17 cellular contexts compared by ENCODE assay signal in the genomic region with DNA sequence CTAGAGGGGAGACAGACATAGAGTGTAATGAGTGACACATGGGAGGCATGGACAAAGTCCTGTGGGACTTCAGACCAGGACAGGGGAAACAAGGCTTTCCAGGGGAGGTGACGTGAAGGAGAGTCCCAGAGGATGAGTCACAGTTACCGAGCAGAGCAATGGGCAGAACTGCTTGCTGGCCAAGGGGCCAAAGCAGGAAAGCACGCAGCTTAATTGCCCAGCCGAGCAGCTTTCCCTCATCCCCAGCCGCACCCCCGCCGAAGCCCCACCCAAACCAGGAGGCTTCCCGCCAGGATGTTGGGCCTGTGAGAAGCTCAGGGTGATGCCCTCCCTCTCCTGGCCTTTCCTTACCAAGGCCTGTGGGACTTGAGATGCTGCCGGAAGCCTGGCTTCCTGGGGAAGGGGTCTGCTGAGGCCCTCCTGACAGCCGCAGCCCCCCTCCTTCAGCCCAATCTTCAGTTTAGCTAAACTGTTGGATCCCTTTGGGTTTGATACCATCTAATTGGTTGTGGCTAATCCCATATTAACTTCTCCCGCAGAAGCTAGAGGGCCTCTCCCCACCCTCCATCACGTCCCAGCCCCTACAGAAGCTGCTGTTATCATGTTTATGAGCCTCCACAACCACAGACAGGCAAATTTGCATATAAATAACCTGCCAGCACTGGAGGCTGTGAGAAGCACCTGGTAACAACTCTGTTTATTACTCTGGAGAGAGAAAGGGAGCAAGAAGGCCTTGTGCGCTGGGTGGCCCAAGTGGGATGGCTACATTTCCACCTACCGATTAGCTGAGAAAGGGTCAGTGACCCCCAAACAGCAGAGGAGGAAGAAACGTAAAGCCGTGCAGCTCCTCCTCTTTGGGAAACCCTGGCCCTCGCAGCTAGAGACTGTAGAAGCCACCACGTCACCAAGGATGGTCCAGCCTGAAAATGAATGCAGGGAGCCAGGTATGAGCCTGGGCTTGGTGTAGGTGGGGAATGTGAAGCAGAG.
A peak's percentile ranks its signal among the peaks of the same experiment; 100 is the strongest.
DNase-seq lines count a peak whose midpoint lies in the region; TF ChIP-seq lines count a peak whose summit lies in the region.
"Had no signal": no experiment of that assay in that cellular context is flagged by ENCODE, and none has a peak within 500 bp of the region (broad histone marks: within the 10 kb centered on the region; RNA-seq: fewer than 3 reads in every experiment).

No MANE protein-coding gene starts in this region.

- 67% methylated on average over 10 of the region's 18 CpGs for WGBS in mammary epithelial cell (ENCODE audit: low coverage, missing lambda C conversion rate)
- no CpG with 5 or more reads among the region's 18 CpGs for WGBS in mesendoderm (ENCODE audit: extremely low coverage, insufficient coverage, low lambda C conversion rate)

- H4K5ac ChIP-seq in mesendoderm (ENCODE audit: low read length) = no peak overlapping the region

- no peak overlapping the region for H3K9ac ChIP-seq in mammary epithelial cell (ENCODE audit: insufficient read depth, low read length)
- no peak overlapping the region for H3K9ac ChIP-seq in mesendoderm (ENCODE audit: low read length)

- H3K27ac Mint-ChIP-seq in activated naive CD4-positive, alpha-beta T cell treated with anti-CD3 and anti-CD28 coated beads, Interleukin-2, amount 10 ng/mL, durations not matched to agents 7 days and 5 days = no peak overlapping the region
- H3K27ac Mint-ChIP-seq: activated naive CD8-positive, alpha-beta T cell; natural killer cell had no signal

- BruUV-seq in mammary epithelial cell (replicated peaks; lab: Mats Ljungman, UMichigan) = no TSS peak

- H3K4me3 ChIP-seq in mammary epithelial cell (replicated peaks in 1 of 3; ENCODE audit: insufficient read depth in 1 of 3, low read depth in 2 of 3, low read length in 3 of 3) = no peak overlapping the region
- H3K4me3 ChIP-seq in mesendoderm (ENCODE audit: low read length) = no peak overlapping the region
- H3K4me3 ChIP-seq: dorsolateral prefrontal cortex, SJSA1 had no signal

- H2AFZ ChIP-seq in mammary epithelial cell (ENCODE audit: low read depth, low read length) = peak overlapping the region; percentile 76

- H2BK5ac ChIP-seq in mesendoderm (ENCODE audit: low read length) = peak overlapping the region; percentile 24

- dilution Hi-C loops in mammary epithelial cell (cut with HindIII; ENCODE audit: low sequenced_read_pairs) = no loop called here

- intact Hi-C loops in mammary epithelial cell (cut with micrococcal nuclease) = no loop called here

- H3K27me3 ChIP-seq in mammary epithelial cell (ENCODE audit: insufficient read depth, low read length) (no peaks in the 10 kb centered on the region), mesendoderm (ENCODE audit: insufficient read depth, low read length, poor library complexity) (no peaks in the 10 kb centered on the region)
- H3K27me3 ChIP-seq: dorsolateral prefrontal cortex, SJSA1 had no signal

- H3K4me1 Mint-ChIP-seq in activated naive CD4-positive, alpha-beta T cell treated with anti-CD3 and anti-CD28 coated beads, Interleukin-2, amount 10 ng/mL, durations not matched to agents 7 days and 5 days = no peaks in the 10 kb centered on the region
- H3K4me1 Mint-ChIP-seq: natural killer cell had no signal

- H3K79me2 ChIP-seq in mammary epithelial cell (ENCODE audit: insufficient read depth, low read length) (no peaks in the 10 kb centered on the region), mesendoderm (ENCODE audit: control insufficient read depth, insufficient read depth, low read length) (no peaks in the 10 kb centered on the region)

- CTCF ChIA-PET in mammary epithelial cell (lab: Charles Lee; ENCODE audit: low non-redundant PET) = no interaction called here
- CTCF ChIA-PET in activated naive CD4-positive, alpha-beta T cell treated with anti-CD3 and anti-CD28 coated beads, Interleukin-2, amount 10 ng/mL, durations not matched to agents 7 days and 5 days (lab: Charles Lee) = no interaction called here

- peaks cover 20% of the 10 kb centered on the region for H3K27me3 Mint-ChIP-seq in activated naive CD4-positive, alpha-beta T cell treated with anti-CD3 and anti-CD28 coated beads, Interleukin-2, amount 10 ng/mL, durations not matched to agents 7 days and 5 days

- no peak overlapping the region for H3K23ac ChIP-seq in mesendoderm (ENCODE audit: low read length)

- in situ Hi-C loops in mammary epithelial cell (cut with MboI; ENCODE audit: low sequenced_read_pairs in 2 of 2) = no loop called here

- peak overlapping the region; percentile 20 for H3K56ac ChIP-seq in mesendoderm (ENCODE audit: low read length)

- H3K9me3 Mint-ChIP-seq in activated naive CD4-positive, alpha-beta T cell treated with anti-CD3 and anti-CD28 coated beads, Interleukin-2, amount 10 ng/mL, durations not matched to agents 7 days and 5 days = no peaks in the 10 kb centered on the region
- H3K9me3 Mint-ChIP-seq: natural killer cell had no signal

- H3K4me2 ChIP-seq in mammary epithelial cell (ENCODE audit: insufficient read depth, low read depth, low read length) (peak overlapping the region; percentile 5), mesendoderm (ENCODE audit: low read length) (no peak overlapping the region)

- peaks cover 45% of the 10 kb centered on the region for H3K4me1 ChIP-seq in mammary epithelial cell (ENCODE audit: insufficient read depth, low read length)
- H3K4me1 ChIP-seq in mesendoderm (ENCODE audit: control insufficient read depth, low read depth, low read length) = peaks cover 11% of the 10 kb centered on the region
- H3K4me1 ChIP-seq: SJSA1 had no signal

- no peak overlapping the region for H3K4ac ChIP-seq in mesendoderm (ENCODE audit: low read depth, low read length)

- no peak overlapping the region for H2BK15ac ChIP-seq in mesendoderm (replicated peaks; ENCODE audit: low read depth)

- H4K20me1 ChIP-seq in mammary epithelial cell (ENCODE audit: insufficient read depth, low read length) = no peaks in the 10 kb centered on the region

- H3K9me3 ChIP-seq in mammary epithelial cell (replicated peaks; ENCODE audit: insufficient read depth, low read length) = no peaks in the 10 kb centered on the region
- H3K9me3 ChIP-seq: SJSA1 had no signal

- H3K18ac ChIP-seq in mesendoderm (ENCODE audit: low read length) = peak overlapping the region; percentile 20

- H3K4me3 Mint-ChIP-seq in activated naive CD4-positive, alpha-beta T cell treated with anti-CD3 and anti-CD28 coated beads, Interleukin-2, amount 10 ng/mL, durations not matched to agents 7 days and 5 days = no peak overlapping the region
- H3K4me3 Mint-ChIP-seq: activated naive CD8-positive, alpha-beta T cell; natural killer cell had no signal

- H3K27ac ChIP-seq in mammary epithelial cell (ENCODE audit: insufficient read depth, low read depth, low read length) = no peak overlapping the region
- no peak overlapping the region for H3K27ac ChIP-seq in mesendoderm (ENCODE audit: low read depth, low read length)
- H3K27ac ChIP-seq: dorsolateral prefrontal cortex, HL-60, SJSA1 had no signal

- H4K8ac ChIP-seq in mesendoderm (ENCODE audit: low read depth, low read length) = no peak overlapping the region

- no peaks in the 10 kb centered on the region for H3K36me3 Mint-ChIP-seq in activated naive CD4-positive, alpha-beta T cell treated with anti-CD3 and anti-CD28 coated beads, Interleukin-2, amount 10 ng/mL, durations not matched to agents 7 days and 5 days
- H3K36me3 Mint-ChIP-seq: activated naive CD8-positive, alpha-beta T cell; natural killer cell had no signal

- no peak overlapping the region for H2BK120ac ChIP-seq in mesendoderm (ENCODE audit: low read depth, low read length)

- DNase-seq in EH (ENCODE audit: low read depth) (peak; percentile 70), M059J (ENCODE audit: low read depth) (peak; percentile 32), mammary epithelial cell (peak; percentile 60), mesendoderm (peak; percentile 70), NCI-H510A (lab: John Stamatoyannopoulos, UW) (no peak), D341Med (ENCODE audit: low spot score) (no peak)
- no peak for DNase-seq in activated naive CD4-positive, alpha-beta T cell (lab: John Stamatoyannopoulos, UW)
- no peak for DNase-seq in activated naive CD4-positive, alpha-beta T cell treated with anti-CD3 and anti-CD28 coated beads, Interleukin-2, amount 10 ng/mL, durations not matched to agents 7 days and 5 days
- DNase-seq: activated CD4-positive, alpha-beta T cell treated with anti-CD3 and anti-CD28 coated beads for 1 hour; dorsolateral prefrontal cortex; hypothalamus; natural killer cell; NCI-H2029 treated with DMSO at 0.1 percent for 48 hours; stimulated activated naive CD8-positive, alpha-beta T cell treated with anti-CD3 and anti-CD28 coated beads, Interleukin-15, Interleukin-2, amounts not matched to agents 100 U/mL and 50 U/mL, for 24 hours had no signal

- H3K36me3 ChIP-seq in mammary epithelial cell (ENCODE audit: insufficient read depth, low read length) = no peaks in the 10 kb centered on the region
- no peaks in the 10 kb centered on the region for H3K36me3 ChIP-seq in mesendoderm (ENCODE audit: control insufficient read depth, insufficient read depth, low read length)
- H3K36me3 ChIP-seq: SJSA1 had no signal

- H3K79me1 ChIP-seq in mesendoderm (ENCODE audit: low read length) = no peaks in the 10 kb centered on the region

- H2AK5ac ChIP-seq in mesendoderm (ENCODE audit: low read length) = no peak overlapping the region

- TF ChIP-seq CTCF in mammary epithelial cell (conservative IDR thresholded peaks at IDR 0.05 in 1 of 2, IDR thresholded peaks at IDR 0.05 in 1 of 2; ENCODE audit: extremely low read depth in 1 of 2, insufficient read depth in 1 of 2, low read depth in 1 of 2, low read length in 2 of 2) = no peak

Comparison
In these comparisons a context has a peak if more than half of its experiments do, and no peak if none do; other contexts are left out.
1. DNase-seq: peak in EH (single experiment), M059J (single experiment), mammary epithelial cell (single experiment) and mesendoderm (single experiment); none in activated naive CD4-positive, alpha-beta T cell (0 of 4), NCI-H510A (single experiment), activated naive CD4-positive, alpha-beta T cell treated with anti-CD3 and anti-CD28 coated beads, Interleukin-2, amount 10 ng/mL, durations not matched to agents 7 days and 5 days (single experiment) and D341Med (single experiment).